In the genomic region with DNA sequence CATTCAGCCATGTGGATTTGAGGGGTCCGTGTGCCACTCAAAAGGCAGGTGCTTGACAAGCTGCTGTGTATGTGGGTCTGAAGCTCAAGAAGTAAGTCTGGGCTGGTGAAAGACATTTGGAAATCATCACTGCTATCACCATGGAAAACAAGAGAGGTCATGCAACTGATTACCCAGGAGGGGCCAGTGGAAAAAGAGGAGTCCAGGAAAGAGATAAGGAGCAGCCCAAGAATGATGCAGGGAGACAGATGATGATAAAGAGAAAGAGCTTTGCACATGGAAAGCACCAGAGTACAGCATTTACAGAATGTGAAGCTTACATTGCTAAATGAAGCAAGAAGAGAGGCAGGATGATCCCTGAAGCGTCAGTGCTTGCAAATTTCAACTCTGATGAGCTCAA, we compare ENCODE assay signal across 29 cellular contexts.
"Had no signal": no experiment of that assay in that cellular context is flagged by ENCODE, and none has a peak within 500 bp of the region (broad histone marks: within the 10 kb centered on the region; RNA-seq: fewer than 3 reads in every experiment).

No MANE protein-coding gene starts in this region.

- ATAC-seq: activated CD4-positive, alpha-beta T cell treated with anti-CD3 and anti-CD28 coated beads for 36 hours; activated CD8-positive, alpha-beta memory T cell treated with anti-CD3 and anti-CD28 coated beads, Interleukin-2, amount 10 ng/mL, durations not matched to agents 7 days and 5 days; activated CD8-positive, alpha-beta T cell treated with anti-CD3 and anti-CD28 coated beads, Interleukin-2, amount 10 ng/mL, durations not matched to agents 7 days and 5 days; activated naive CD8-positive, alpha-beta T cell treated with anti-CD3 and anti-CD28 coated beads, Interleukin-2, amount 50 U/mL, for 24 hours; esophagus mucosa; foreskin keratinocyte; gastrocnemius medialis had no signal

- H3K36me3 ChIP-seq: adrenal gland, ascending aorta, breast epithelium, cardiac muscle cell, gastrocnemius medialis, heart right ventricle had no signal

- H3K4me3 ChIP-seq: adrenal gland, ascending aorta, breast epithelium, cardiac muscle cell, gastrocnemius medialis, heart right ventricle had no signal

- H3K9me3 Mint-ChIP-seq: activated CD4-positive, alpha-beta memory T cell treated with anti-CD3 and anti-CD28 coated beads for 36 hours; activated CD4-positive, alpha-beta T cell treated with anti-CD3 and anti-CD28 coated beads, Interleukin-2, amount 10 ng/mL, durations not matched to agents 24 days and 14 days; activated naive CD4-positive, alpha-beta T cell treated with anti-CD3 and anti-CD28 coated beads for 36 hours; activated naive CD4-positive, alpha-beta T cell treated with anti-CD3 and anti-CD28 coated beads, Interleukin-2, amount 50 U/mL, for 24 hours; activated naive CD8-positive, alpha-beta T cell treated with anti-CD3 and anti-CD28 coated beads for 36 hours; activated naive CD8-positive, alpha-beta T cell treated with anti-CD3 and anti-CD28 coated beads, Interleukin-2, amount 50 U/mL, for 24 hours; activated T-helper 1 cell treated with anti-CD3 and anti-CD28 coated beads, Interleukin-12 subunit alpha, Interleukin-12 subunit beta, Interleukin-2, Interleukin-4 antibody, amounts not matched to agents 30 ng/mL and 10 ng/mL and 1 ng/mL, durations not matched to agents 14 hours and 24 hours and 36 hours; activated T-helper 2 cell treated with anti-CD3 and anti-CD28 coated beads, Interferon-gamma antibody, Interleukin-2, Interleukin-4, amounts not matched to agents 10 μg/mL and 5 μg/mL and 100 μg/mL, durations not matched to agents 14 hours and 24 hours and 36 hours; central memory CD8-positive, alpha-beta T cell had no signal

- DNase-seq: activated CD4-positive, alpha-beta memory T cell treated with anti-CD3 and anti-CD28 coated beads for 36 hours; activated CD4-positive, alpha-beta T cell treated with anti-CD3 and anti-CD28 coated beads for 36 hours; activated CD4-positive, alpha-beta T cell treated with anti-CD3 and anti-CD28 coated beads, Interleukin-2, amount 10 ng/mL, durations not matched to agents 24 days and 14 days; activated CD4-positive, CD25-positive, alpha-beta regulatory T cell; activated CD4-positive, CD25-positive, alpha-beta regulatory T cell treated with anti-CD3 and anti-CD28 coated beads, Interleukin-2, amount 50 U/mL, for 72 hours; activated CD8-positive, alpha-beta memory T cell treated with anti-CD3 and anti-CD28 coated beads, Interleukin-2, amount 10 ng/mL, durations not matched to agents 7 days and 5 days; activated CD8-positive, alpha-beta memory T cell treated with anti-CD3 and anti-CD28 coated beads, Interleukin-2, amount 50 U/mL, for 4 hours; activated CD8-positive, alpha-beta T cell treated with anti-CD3 and anti-CD28 coated beads, Interleukin-2, amount 10 ng/mL, durations not matched to agents 7 days and 5 days; activated effector memory CD4-positive, alpha-beta T cell treated with anti-CD3 and anti-CD28 coated beads, Interleukin-2, amount 50 U/mL, for 16 hours; activated naive CD4-positive, alpha-beta T cell treated with anti-CD3 and anti-CD28 coated beads for 36 hours; activated naive CD8-positive, alpha-beta T cell treated with anti-CD3 and anti-CD28 coated beads for 36 hours; activated naive CD8-positive, alpha-beta T cell treated with anti-CD3 and anti-CD28 coated beads, Interleukin-2, amount 50 U/mL, for 24 hours; activated T-cell treated with anti-CD3 and anti-CD28 coated beads, Interleukin-2, amount 50 U/mL, for 1 hour; activated T-cell treated with anti-CD3 and anti-CD28 coated beads, Interleukin-2, amount 50 U/mL, for 48 hours; adrenal gland; effector CD8-positive, alpha-beta T cell; foreskin keratinocyte; gastrocnemius medialis; heart right ventricle; T-helper 2 cell had no signal

- H3K27ac Mint-ChIP-seq: activated CD4-positive, alpha-beta memory T cell treated with anti-CD3 and anti-CD28 coated beads for 36 hours; activated CD4-positive, alpha-beta T cell treated with anti-CD3 and anti-CD28 coated beads for 36 hours; activated CD4-positive, alpha-beta T cell treated with anti-CD3 and anti-CD28 coated beads, Interleukin-2, amount 10 ng/mL, durations not matched to agents 24 days and 14 days; activated CD8-positive, alpha-beta memory T cell treated with anti-CD3 and anti-CD28 coated beads, Interleukin-2, amount 10 ng/mL, durations not matched to agents 7 days and 5 days; activated CD8-positive, alpha-beta T cell treated with anti-CD3 and anti-CD28 coated beads, Interleukin-2, amount 10 ng/mL, durations not matched to agents 7 days and 5 days; activated naive CD4-positive, alpha-beta T cell treated with anti-CD3 and anti-CD28 coated beads for 36 hours; activated naive CD4-positive, alpha-beta T cell treated with anti-CD3 and anti-CD28 coated beads, Interleukin-2, amount 50 U/mL, for 24 hours; activated naive CD8-positive, alpha-beta T cell treated with anti-CD3 and anti-CD28 coated beads for 36 hours; activated naive CD8-positive, alpha-beta T cell treated with anti-CD3 and anti-CD28 coated beads, Interleukin-2, amount 50 U/mL, for 24 hours; activated T-helper 1 cell treated with anti-CD3 and anti-CD28 coated beads, Interleukin-12 subunit alpha, Interleukin-12 subunit beta, Interleukin-2, Interleukin-4 antibody, amounts not matched to agents 30 ng/mL and 10 ng/mL and 1 ng/mL, durations not matched to agents 14 hours and 24 hours and 36 hours; activated T-helper 2 cell treated with anti-CD3 and anti-CD28 coated beads, Interferon-gamma antibody, Interleukin-2, Interleukin-4, amounts not matched to agents 10 μg/mL and 5 μg/mL and 100 μg/mL, durations not matched to agents 14 hours and 24 hours and 36 hours had no signal

- H3K36me3 Mint-ChIP-seq: activated CD4-positive, alpha-beta memory T cell treated with anti-CD3 and anti-CD28 coated beads for 36 hours; activated CD8-positive, alpha-beta memory T cell treated with anti-CD3 and anti-CD28 coated beads, Interleukin-2, amount 10 ng/mL, durations not matched to agents 7 days and 5 days; activated naive CD4-positive, alpha-beta T cell treated with anti-CD3 and anti-CD28 coated beads, Interleukin-2, amount 50 U/mL, for 24 hours; activated naive CD8-positive, alpha-beta T cell treated with anti-CD3 and anti-CD28 coated beads for 36 hours; brain had no signal

- H3K9me3 ChIP-seq: adrenal gland, ascending aorta, breast epithelium, gastrocnemius medialis, heart right ventricle had no signal

- H3K4me1 ChIP-seq: ascending aorta, breast epithelium, foreskin keratinocyte, gastrocnemius medialis had no signal

- H3K4me3 Mint-ChIP-seq: activated CD4-positive, alpha-beta memory T cell treated with anti-CD3 and anti-CD28 coated beads for 36 hours; activated CD4-positive, alpha-beta T cell treated with anti-CD3 and anti-CD28 coated beads for 36 hours; activated CD4-positive, alpha-beta T cell treated with anti-CD3 and anti-CD28 coated beads, Interleukin-2, amount 10 ng/mL, durations not matched to agents 24 days and 14 days; activated CD8-positive, alpha-beta memory T cell treated with anti-CD3 and anti-CD28 coated beads, Interleukin-2, amount 10 ng/mL, durations not matched to agents 7 days and 5 days; activated CD8-positive, alpha-beta T cell treated with anti-CD3 and anti-CD28 coated beads, Interleukin-2, amount 10 ng/mL, durations not matched to agents 7 days and 5 days; activated naive CD4-positive, alpha-beta T cell treated with anti-CD3 and anti-CD28 coated beads for 36 hours; activated naive CD4-positive, alpha-beta T cell treated with anti-CD3 and anti-CD28 coated beads, Interleukin-2, amount 50 U/mL, for 24 hours; activated naive CD8-positive, alpha-beta T cell treated with anti-CD3 and anti-CD28 coated beads for 36 hours; activated naive CD8-positive, alpha-beta T cell treated with anti-CD3 and anti-CD28 coated beads, Interleukin-2, amount 50 U/mL, for 24 hours; activated T-helper 1 cell treated with anti-CD3 and anti-CD28 coated beads, Interleukin-12 subunit alpha, Interleukin-12 subunit beta, Interleukin-2, Interleukin-4 antibody, amounts not matched to agents 30 ng/mL and 10 ng/mL and 1 ng/mL, durations not matched to agents 14 hours and 24 hours and 36 hours; brain; central memory CD8-positive, alpha-beta T cell had no signal

- H3K27me3 ChIP-seq: adrenal gland, ascending aorta, breast epithelium had no signal

- H3K27ac ChIP-seq: adrenal gland, ascending aorta, breast epithelium, cardiac muscle cell, foreskin keratinocyte, gastrocnemius medialis, heart right ventricle had no signal

- H3K4me1 Mint-ChIP-seq: activated CD4-positive, alpha-beta T cell treated with anti-CD3 and anti-CD28 coated beads for 36 hours; activated CD4-positive, alpha-beta T cell treated with anti-CD3 and anti-CD28 coated beads, Interleukin-2, amount 10 ng/mL, durations not matched to agents 24 days and 14 days; activated CD8-positive, alpha-beta memory T cell treated with anti-CD3 and anti-CD28 coated beads, Interleukin-2, amount 10 ng/mL, durations not matched to agents 7 days and 5 days; activated naive CD4-positive, alpha-beta T cell treated with anti-CD3 and anti-CD28 coated beads, Interleukin-2, amount 50 U/mL, for 24 hours; activated naive CD8-positive, alpha-beta T cell treated with anti-CD3 and anti-CD28 coated beads for 36 hours; activated naive CD8-positive, alpha-beta T cell treated with anti-CD3 and anti-CD28 coated beads, Interleukin-2, amount 50 U/mL, for 24 hours; brain; central memory CD8-positive, alpha-beta T cell had no signal
